18 cellular contexts compared by ENCODE assay signal in genomic region chr1:206680279-206680678, GRCh38. TPM values are rescaled to one million over a fixed set of nuclear protein-coding genes. Genes with fewer than 3 reads are reported as not detected.
A peak's percentile ranks its signal among the peaks of the same experiment; 100 is the strongest.
DNase-seq lines count a peak whose midpoint lies in the region; ATAC-seq and TF ChIP-seq lines count a peak whose summit lies in the region.
"Had no signal": no experiment of that assay in that cellular context is flagged by ENCODE, and none has a peak within 500 bp of the region (broad histone marks: within the 10 kb centered on the region; RNA-seq: fewer than 3 reads in every experiment).

No MANE protein-coding gene starts in this region.

- H3K27me3 ChIP-seq in esophagus muscularis mucosa = no peaks in the 10 kb centered on the region
- H3K27me3 ChIP-seq: left lung, SJSA1, upper lobe of left lung had no signal

- H3K4me3 ChIP-seq in esophagus muscularis mucosa = no peak overlapping the region
- H3K4me3 ChIP-seq: A549, dorsolateral prefrontal cortex, left lung, SJSA1, smooth muscle cell, upper lobe of left lung had no signal

- peak; percentile 20 for DNase-seq in activated T-cell treated with anti-CD3 and anti-CD28 coated beads, Interleukin-2, amount 50 U/mL, for 24 hours
- DNase-seq in activated T-cell treated with anti-CD3 and anti-CD28 coated beads for 4 hours (no peak), esophagus muscularis mucosa (ENCODE audit: extremely low spot score) (no peak), NCI-H2029 treated with DMSO at 0.1 percent for 48 hours (lab: John Stamatoyannopoulos, UW) (no peak)
- no peak for DNase-seq in activated T-helper 1 cell treated with anti-CD3 and anti-CD28 coated beads, Interleukin-12 subunit alpha, Interleukin-12 subunit beta, Interleukin-2, Interleukin-4 antibody, amounts not matched to agents 30 ng/mL and 10 ng/mL and 1 ng/mL, durations not matched to agents 14 hours and 24 hours and 36 hours (ENCODE audit: low spot score)
- no peak for DNase-seq in stimulated activated effector memory CD8-positive, alpha-beta T cell treated with anti-CD3 and anti-CD28 coated beads, Interleukin-12 subunit alpha, Interleukin-12 subunit beta, amount 100 ng/mL, for 72 hours (ENCODE audit: low spot score in 2 of 2)
- DNase-seq: DMS79, dorsolateral prefrontal cortex, erythroblast, left lung, NCI-H1694 treated with DMSO at 0.1 percent for 48 hours, upper lobe of left lung had no signal

- peak overlapping the region; percentile 56 for H3K27ac Mint-ChIP-seq in activated T-cell treated with anti-CD3 and anti-CD28 coated beads, Interleukin-2, amount 50 U/mL, for 24 hours
- H3K27ac Mint-ChIP-seq in IgD-negative memory B cell = peak overlapping the region in 2 of 3 donors; percentile 64 to 81
- peak overlapping the region; percentile 59 for H3K27ac Mint-ChIP-seq in activated T-helper 1 cell treated with anti-CD3 and anti-CD28 coated beads, Interleukin-12 subunit alpha, Interleukin-12 subunit beta, Interleukin-2, Interleukin-4 antibody, amounts not matched to agents 30 ng/mL and 10 ng/mL and 1 ng/mL, durations not matched to agents 14 hours and 24 hours and 36 hours
- no peak overlapping the region for H3K27ac Mint-ChIP-seq in stimulated activated effector memory CD8-positive, alpha-beta T cell treated with anti-CD3 and anti-CD28 coated beads, Interleukin-12 subunit alpha, Interleukin-12 subunit beta, amount 100 ng/mL, for 72 hours
- H3K27ac Mint-ChIP-seq: CD4-positive, CD25-positive, alpha-beta regulatory T cell had no signal

- no peaks in the 10 kb centered on the region for H3K9me3 Mint-ChIP-seq in activated T-cell treated with anti-CD3 and anti-CD28 coated beads, Interleukin-2, amount 50 U/mL, for 24 hours
- H3K9me3 Mint-ChIP-seq in IgD-negative memory B cell = no peaks in the 10 kb centered on the region
- no peaks in the 10 kb centered on the region for H3K9me3 Mint-ChIP-seq in activated T-helper 1 cell treated with anti-CD3 and anti-CD28 coated beads, Interleukin-12 subunit alpha, Interleukin-12 subunit beta, Interleukin-2, Interleukin-4 antibody, amounts not matched to agents 30 ng/mL and 10 ng/mL and 1 ng/mL, durations not matched to agents 14 hours and 24 hours and 36 hours
- no peaks in the 10 kb centered on the region for H3K9me3 Mint-ChIP-seq in stimulated activated effector memory CD8-positive, alpha-beta T cell treated with anti-CD3 and anti-CD28 coated beads, Interleukin-12 subunit alpha, Interleukin-12 subunit beta, amount 100 ng/mL, for 72 hours
- H3K9me3 Mint-ChIP-seq: CD4-positive, CD25-positive, alpha-beta regulatory T cell had no signal

- intact Hi-C loops in activated T-helper 1 cell treated with anti-CD3 and anti-CD28 coated beads, Interleukin-12 subunit alpha, Interleukin-12 subunit beta, Interleukin-2, Interleukin-4 antibody, amounts not matched to agents 30 ng/mL and 10 ng/mL and 1 ng/mL, durations not matched to agents 14 hours and 24 hours and 36 hours (cut with micrococcal nuclease) = no loop called here
- intact Hi-C loops in esophagus muscularis mucosa (cut with DNase I) = no loop called here

- TF ChIP-seq EP300 in esophagus muscularis mucosa (IDR thresholded peaks at IDR 0.05) = no peak

- WGBS in esophagus muscularis mucosa = 89% methylated on average over 4 of the region's 4 CpGs

- peaks cover 1% of the 10 kb centered on the region for H3K36me3 Mint-ChIP-seq in activated T-cell treated with anti-CD3 and anti-CD28 coated beads, Interleukin-2, amount 50 U/mL, for 24 hours (ENCODE audit: low read depth)
- H3K36me3 Mint-ChIP-seq in IgD-negative memory B cell = no peaks in the 10 kb centered on the region
- H3K36me3 Mint-ChIP-seq in activated T-helper 1 cell treated with anti-CD3 and anti-CD28 coated beads, Interleukin-12 subunit alpha, Interleukin-12 subunit beta, Interleukin-2, Interleukin-4 antibody, amounts not matched to agents 30 ng/mL and 10 ng/mL and 1 ng/mL, durations not matched to agents 14 hours and 24 hours and 36 hours (ENCODE audit: low read depth) = no peaks in the 10 kb centered on the region
- peaks cover 2% of the 10 kb centered on the region for H3K36me3 Mint-ChIP-seq in stimulated activated effector memory CD8-positive, alpha-beta T cell treated with anti-CD3 and anti-CD28 coated beads, Interleukin-12 subunit alpha, Interleukin-12 subunit beta, amount 100 ng/mL, for 72 hours
- H3K36me3 Mint-ChIP-seq: CD4-positive, CD25-positive, alpha-beta regulatory T cell had no signal

- no peak overlapping the region for H3K27ac ChIP-seq in esophagus muscularis mucosa (replicated peaks in 1 of 4)
- H3K27ac ChIP-seq: A549, left lung, SJSA1, upper lobe of left lung had no signal

- H3K4me1 ChIP-seq in esophagus muscularis mucosa = peaks cover 11 to 17% (median 15%) of the 10 kb centered on the region in 4 donors

- ATAC-seq in stimulated activated effector memory CD8-positive, alpha-beta T cell treated with anti-CD3 and anti-CD28 coated beads, Interleukin-12 subunit alpha, Interleukin-12 subunit beta, amount 100 ng/mL, for 72 hours = no peak
- ATAC-seq in HG03097 (IDR thresholded peaks at IDR 0.05; ENCODE audit: low FRiP score, unreplicated experiment) = no peak
- ATAC-seq: A549 had no signal

- H3K36me3 ChIP-seq in esophagus muscularis mucosa = no peaks in the 10 kb centered on the region
- H3K36me3 ChIP-seq: left lung, SJSA1, upper lobe of left lung had no signal

- peaks cover 53% of the 10 kb centered on the region for H3K4me1 Mint-ChIP-seq in activated T-cell treated with anti-CD3 and anti-CD28 coated beads, Interleukin-2, amount 50 U/mL, for 24 hours (ENCODE audit: low read depth)
- H3K4me1 Mint-ChIP-seq in IgD-negative memory B cell = peaks cover 31 to 55% (median 42%) of the 10 kb centered on the region in 3 donors
- peaks cover 53% of the 10 kb centered on the region for H3K4me1 Mint-ChIP-seq in activated T-helper 1 cell treated with anti-CD3 and anti-CD28 coated beads, Interleukin-12 subunit alpha, Interleukin-12 subunit beta, Interleukin-2, Interleukin-4 antibody, amounts not matched to agents 30 ng/mL and 10 ng/mL and 1 ng/mL, durations not matched to agents 14 hours and 24 hours and 36 hours (ENCODE audit: low read depth)
- H3K4me1 Mint-ChIP-seq in stimulated activated effector memory CD8-positive, alpha-beta T cell treated with anti-CD3 and anti-CD28 coated beads, Interleukin-12 subunit alpha, Interleukin-12 subunit beta, amount 100 ng/mL, for 72 hours = peaks cover 20% of the 10 kb centered on the region

- peaks cover 2% of the 10 kb centered on the region for H3K27me3 Mint-ChIP-seq in activated T-cell treated with anti-CD3 and anti-CD28 coated beads, Interleukin-2, amount 50 U/mL, for 24 hours
- H3K27me3 Mint-ChIP-seq in IgD-negative memory B cell = peaks cover 3% of the 10 kb centered on the region
- H3K27me3 Mint-ChIP-seq in activated T-helper 1 cell treated with anti-CD3 and anti-CD28 coated beads, Interleukin-12 subunit alpha, Interleukin-12 subunit beta, Interleukin-2, Interleukin-4 antibody, amounts not matched to agents 30 ng/mL and 10 ng/mL and 1 ng/mL, durations not matched to agents 14 hours and 24 hours and 36 hours (ENCODE audit: insufficient read depth) = peaks cover 7% of the 10 kb centered on the region

- no peaks in the 10 kb centered on the region for H3K9me3 ChIP-seq in esophagus muscularis mucosa
- H3K9me3 ChIP-seq: A549, left lung, SJSA1, upper lobe of left lung had no signal

- peak overlapping the region; percentile 13 for H3K4me3 Mint-ChIP-seq in activated T-cell treated with anti-CD3 and anti-CD28 coated beads, Interleukin-2, amount 50 U/mL, for 24 hours
- peak overlapping the region in 3 of 4 donors; percentile 10 to 83 (median 71) for H3K4me3 Mint-ChIP-seq in IgD-negative memory B cell
- H3K4me3 Mint-ChIP-seq in activated T-helper 1 cell treated with anti-CD3 and anti-CD28 coated beads, Interleukin-12 subunit alpha, Interleukin-12 subunit beta, Interleukin-2, Interleukin-4 antibody, amounts not matched to agents 30 ng/mL and 10 ng/mL and 1 ng/mL, durations not matched to agents 14 hours and 24 hours and 36 hours = no peak overlapping the region
- peak overlapping the region; percentile 48 for H3K4me3 Mint-ChIP-seq in stimulated activated effector memory CD8-positive, alpha-beta T cell treated with anti-CD3 and anti-CD28 coated beads, Interleukin-12 subunit alpha, Interleukin-12 subunit beta, amount 100 ng/mL, for 72 hours

- TF ChIP-seq CTCF in esophagus muscularis mucosa (IDR thresholded peaks at IDR 0.05) = no peak

- no peak for TF ChIP-seq POLR2A in esophagus muscularis mucosa (IDR thresholded peaks at IDR 0.05; ENCODE audit: low read depth)

RNA-seq across cellular contexts. Expression of gene MAPKAPK2, which starts 4.4 kb away (rescaled TPM):
- polyA plus RNA-seq in IgD-negative memory B cell = 4.1 TPM
- 117 and 120 TPM in 2 replicates for total RNA-seq in activated T-helper 1 cell treated with anti-CD3 and anti-CD28 coated beads, Interleukin-12 subunit alpha, Interleukin-12 subunit beta, Interleukin-2, Interleukin-4 antibody, amounts not matched to agents 30 ng/mL and 10 ng/mL and 1 ng/mL, durations not matched to agents 14 hours and 24 hours and 36 hours
- 10 to 100 TPM; 37.8 to 70.1 (median 61.7) TPM for total RNA-seq in esophagus muscularis mucosa

RNA-seq across cellular contexts. Expression of gene DYRK3, which starts 44.9 kb away (rescaled TPM):
- 0.31 TPM for polyA plus RNA-seq in IgD-negative memory B cell
- 22.1 and 23.3 TPM in 2 replicates for total RNA-seq in activated T-helper 1 cell treated with anti-CD3 and anti-CD28 coated beads, Interleukin-12 subunit alpha, Interleukin-12 subunit beta, Interleukin-2, Interleukin-4 antibody, amounts not matched to agents 30 ng/mL and 10 ng/mL and 1 ng/mL, durations not matched to agents 14 hours and 24 hours and 36 hours
- 10 to 100 TPM in 2 of 4 donors, 1 to 10 TPM in 2; 5.6 to 14.7 (median 9.0) TPM for total RNA-seq in esophagus muscularis mucosa
